11 cellular contexts compared by ENCODE assay signal in the genomic region with DNA sequence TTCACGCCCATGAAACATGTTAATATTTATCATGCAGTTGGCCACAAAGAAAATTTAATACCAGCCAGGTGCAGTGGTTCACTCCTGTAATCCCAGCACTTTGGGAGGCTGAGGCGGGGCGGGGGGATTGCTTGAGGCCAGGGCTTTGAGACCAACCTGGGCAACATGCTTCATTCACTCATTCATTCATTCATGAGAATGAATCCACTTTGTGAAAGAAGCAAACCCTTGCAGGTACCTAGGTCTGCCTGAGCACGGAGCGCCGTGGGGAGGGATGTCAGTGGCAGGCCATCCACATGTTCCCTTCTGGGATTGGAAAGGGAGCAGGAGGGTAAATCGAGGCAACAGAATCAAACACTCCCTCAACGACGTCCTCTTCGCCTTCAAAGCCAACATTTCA. TPM values are rescaled to one million over a fixed set of nuclear protein-coding genes. Genes with fewer than 3 reads are reported as not detected.
DNase-seq lines count a peak whose midpoint lies in the region; ATAC-seq, FAIRE-seq and TF ChIP-seq lines count a peak whose summit lies in the region.
"Had no signal": no experiment of that assay in that cellular context is flagged by ENCODE, and none has a peak within 500 bp of the region (broad histone marks: within the 10 kb centered on the region; RNA-seq: fewer than 3 reads in every experiment).

No MANE protein-coding gene starts in this region.

- intact Hi-C loops in colonic mucosa (cut with DNase I), result loop anchor here (5.0 kb wide), 1 partner anchor 38 kb away; no protein-coding TSS in a partner anchor

- CTCF ChIA-PET in A549 (lab: Yijun Ruan, JAX), result interaction anchor here (0.8 to 5.3 kb wide), 6 partner anchors 10 to 57 kb away, joined by 3 to 41 read pairs (median 6); no protein-coding TSS in a partner anchor

- no peaks in the 10 kb centered on the region for H3F3A ChIP-seq in Loucy (ENCODE audit: low read depth)

- 0 out of 6 replicates have a peak overlapping the region, but pooled peaks of 1 of the 2 experiments have one; percentile 13 for H3K27ac ChIP-seq in A549
- peak overlapping the region; percentile 99 for H3K27ac ChIP-seq in colonic mucosa
- H3K27ac ChIP-seq in neutrophil, result peak overlapping the region; percentile 91

- no peak for TF ChIP-seq POLR2A in A549 (IDR thresholded peaks at IDR 0.05; ENCODE audit: low read length)

- no peak overlapping the region for H2AFZ ChIP-seq in Loucy (ENCODE audit: low read length)

- DNase-seq in A549 (ENCODE audit: low read depth in 1 of 2, low spot score in 1 of 2) (no peak), colonic mucosa (no peak)
- DNase-seq: endodermal cell; NCI-H526; stimulated activated naive CD4-positive, alpha-beta T cell treated with Interleukin-2 at 50 U/mL for 16 hours had no signal

- H3K9ac ChIP-seq in Loucy (ENCODE audit: low read depth, low read length, poor library complexity, severe bottlenecking), result no peak overlapping the region
- H3K9ac ChIP-seq in colonic mucosa (ENCODE audit: low read depth in 2 of 2, low read length in 2 of 2), result peak overlapping the region; percentile 19 to 79

- POLR2A ChIA-PET in A549 (lab: Yijun Ruan, JAX), result no interaction called here

- H3K4me1 ChIP-seq in A549 (peaks cover 84% of the 10 kb centered on the region), Loucy (ENCODE audit: insufficient read depth, low read length, poor library complexity, severe bottlenecking) (peaks cover 45% of the 10 kb centered on the region), colonic mucosa (peaks cover 58% of the 10 kb centered on the region), neutrophil (ENCODE audit: control insufficient read depth in 1 of 2, insufficient read depth in 1 of 2, low read depth in 1 of 2, low read length in 1 of 2) (peaks cover 85 to 91% of the 10 kb centered on the region in 2 experiments)

- no peaks in the 10 kb centered on the region for H3K27me3 ChIP-seq in Loucy (ENCODE audit: insufficient read depth, low read length, poor library complexity, severe bottlenecking)
- H3K27me3 ChIP-seq in colonic mucosa, result no peaks in the 10 kb centered on the region
- H3K27me3 ChIP-seq in neutrophil, result no peaks in the 10 kb centered on the region

- no peaks in the 10 kb centered on the region for H3K36me3 ChIP-seq in Loucy (ENCODE audit: insufficient read depth, low read length)
- no peaks in the 10 kb centered on the region for H3K36me3 ChIP-seq in colonic mucosa
- peaks cover 11% of the 10 kb centered on the region for H3K36me3 ChIP-seq in neutrophil

- WGBS in A549 (ENCODE audit: missing lambda C conversion rate), result 85% methylated on average over 10 of the region's 10 CpGs

- no peak for TF ChIP-seq EP300 in A549 (IDR thresholded peaks at IDR 0.05)

- ATAC-seq in A549, result no peak
- no peak for ATAC-seq in GM19328 (IDR thresholded peaks at IDR 0.05; ENCODE audit: unreplicated experiment)
- no peak for ATAC-seq in GM19455 (IDR thresholded peaks at IDR 0.05; ENCODE audit: unreplicated experiment)
- no peak for ATAC-seq in GM19023 (IDR thresholded peaks at IDR 0.05; ENCODE audit: unreplicated experiment)
- no peak for ATAC-seq in GM19351 (IDR thresholded peaks at IDR 0.05; ENCODE audit: unreplicated experiment)

- peak overlapping the region; percentile 53; the same call in 1 of the 3 replicates for H3K4me2 ChIP-seq in A549
- H3K4me2 ChIP-seq in Loucy (ENCODE audit: low read depth, low read length, poor library complexity, severe bottlenecking), result peak overlapping the region; percentile 89

- H3K9me2 ChIP-seq in Loucy (replicated peaks; ENCODE audit: low read depth, low read length), result no peaks in the 10 kb centered on the region

- no peak for FAIRE-seq in A549 (lab: Jason Lieb, UNC)

- peaks cover 63% of the 10 kb centered on the region for H4K20me1 ChIP-seq in Loucy (ENCODE audit: insufficient read depth, low read length, poor library complexity, severe bottlenecking)

- peaks cover 96% of the 10 kb centered on the region for H3K79me2 ChIP-seq in Loucy (ENCODE audit: insufficient read depth, low read length)

- TF ChIP-seq CTCF in A549 (IDR thresholded peaks at IDR 0.05) (no peak), Loucy (conservative IDR thresholded peaks at IDR 0.05; ENCODE audit: low read length) (no peak), colonic mucosa (IDR thresholded peaks at IDR 0.05) (no peak), neutrophil (IDR thresholded peaks at IDR 0.05) (no peak)

- H3K4me3 ChIP-seq in A549 (no peak overlapping the region), Loucy (ENCODE audit: low read length, poor library complexity, severe bottlenecking) (no peak overlapping the region), colonic mucosa (no peak overlapping the region), neutrophil (ENCODE audit: low read depth in 1 of 2, low read length in 1 of 2) (peak overlapping the region; percentile 88 to 93)

- TF ChIP-seq RAD21 in A549 (conservative IDR thresholded peaks at IDR 0.05 in 1 of 2, IDR thresholded peaks at IDR 0.05 in 1 of 2), result no peak

- H3K9me3 ChIP-seq in A549 (no peaks in the 10 kb centered on the region), Loucy (ENCODE audit: insufficient read depth, low read depth, low read length) (no peaks in the 10 kb centered on the region), colonic mucosa (no peaks in the 10 kb centered on the region), neutrophil (no peaks in the 10 kb centered on the region)

TF ChIP-seq in A549, 52 proteins besides CTCF, POLR2A, EP300 and RAD21:
- TF ChIP-seq SREBF2 (IDR thresholded peaks at IDR 0.05) (no peak), FOSB (CRISPR knock-in tag; IDR thresholded peaks at IDR 0.05) (no peak), MYC (IDR thresholded peaks at IDR 0.05; ENCODE audit: borderline replicate concordance, low read length) (no peak), TFCP2L1 (CRISPR knock-in tag; IDR thresholded peaks at IDR 0.05) (no peak), CBX2 (IDR thresholded peaks at IDR 0.05; ENCODE audit: borderline replicate concordance, low read depth) (no peak), ZSCAN20 (CRISPR knock-in tag; IDR thresholded peaks at IDR 0.05) (no peak), HEYL (CRISPR knock-in tag; IDR thresholded peaks at IDR 0.05) (no peak), HOXB5 (CRISPR knock-in tag; IDR thresholded peaks at IDR 0.05) (no peak), PHF8 (IDR thresholded peaks at IDR 0.05; ENCODE audit: borderline replicate concordance, low read depth) (no peak), MAZ (IDR thresholded peaks at IDR 0.05; ENCODE audit: borderline replicate concordance, low read depth, low read length) (no peak), KDM5A (IDR thresholded peaks at IDR 0.05) (no peak), SMC3 (IDR thresholded peaks at IDR 0.05) (no peak), ZFP36 (IDR thresholded peaks at IDR 0.05; ENCODE audit: borderline replicate concordance, partially characterized antibody) (no peak), NFE2L2 (conservative IDR thresholded peaks at IDR 0.05; ENCODE audit: low read length) (no peak), EHF (CRISPR knock-in tag; IDR thresholded peaks at IDR 0.05) (no peak), RNF2 (IDR thresholded peaks at IDR 0.05; ENCODE audit: borderline replicate concordance, low read depth) (no peak)
- TF ChIP-seq, protein P1, sequence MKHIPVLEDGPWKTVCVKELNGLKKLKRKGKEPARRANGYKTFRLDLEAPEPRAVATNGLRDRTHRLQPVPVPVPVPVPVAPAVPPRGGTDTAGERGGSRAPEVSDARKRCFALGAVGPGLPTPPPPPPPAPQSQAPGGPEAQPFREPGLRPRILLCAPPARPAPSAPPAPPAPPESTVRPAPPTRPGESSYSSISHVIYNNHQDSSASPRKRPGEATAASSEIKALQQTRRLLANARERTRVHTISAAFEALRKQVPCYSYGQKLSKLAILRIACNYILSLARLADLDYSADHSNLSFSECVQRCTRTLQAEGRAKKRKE (CRISPR knock-in tag; IDR thresholded peaks at IDR 0.05; ENCODE audit: low read depth), result no peak

RNA-seq across cellular contexts. Expression of gene ANXA11, which starts 4.7 kb away (rescaled TPM):
- polyA plus RNA-seq in A549 (2011; rRNA removed) (92.6 and 123 TPM in 2 replicates), A549 (2017; fragmentation: RNase III; extraction: RNeasy Plus Mini Kit Qiagen cat#74134 plus additional on column Dnase treatment) (117 to 121 TPM (median 119 TPM) in 3 replicates)
- 98.4 and 119 TPM in 2 replicates for polyA plus RNA-seq in A549 (2012; cell fraction: cytosol; rRNA removed)
- polyA plus RNA-seq in A549 (2012; cell fraction: nucleus; rRNA removed), result 109 and 134 TPM in 2 replicates
- 78.8 and 93.8 TPM in 2 replicates for polyA minus RNA-seq in A549 (2011; rRNA and poly(A)+ RNA removed)
- total RNA-seq in colonic mucosa, result 100 to 1,000 TPM; 271 to 353 TPM

Comparison
In these comparisons a context has a peak if more than half of its experiments do, and no peak if none do; other contexts are left out.
1. H3K4me3 ChIP-seq: peak in neutrophil (2 of 2); none in A549 (single experiment), Loucy (single experiment) and colonic mucosa (single experiment).